ENCODE assay signal across 16 cellular contexts in the genomic region with DNA sequence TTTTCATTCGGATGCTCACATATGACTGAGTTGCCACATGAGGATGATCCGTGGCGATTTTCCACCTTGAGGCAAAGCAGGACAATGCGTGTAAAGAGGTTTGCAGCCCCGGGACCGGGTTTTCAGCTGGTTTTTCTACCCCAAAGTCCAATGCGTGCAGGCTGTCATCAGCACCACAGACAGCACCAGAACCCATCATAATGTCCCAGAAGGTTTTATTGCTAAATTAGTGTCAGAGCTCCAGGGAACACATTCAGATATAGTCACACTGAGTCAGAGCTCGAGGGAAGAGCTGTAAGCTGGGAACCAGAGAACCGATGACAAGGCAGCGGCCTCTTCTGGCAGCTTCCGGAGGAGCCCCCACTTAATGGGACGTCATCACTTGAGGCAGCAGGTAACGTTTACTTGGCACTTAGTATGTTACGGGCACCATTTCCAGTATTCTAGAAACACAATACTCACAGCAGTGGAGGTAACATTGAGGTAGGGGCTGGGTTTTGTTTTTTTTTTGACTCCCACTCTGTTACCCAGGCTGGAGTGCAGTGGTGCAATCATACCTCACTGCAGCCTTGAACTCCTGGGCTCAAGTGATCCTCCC. TPM values are rescaled to one million over a fixed set of nuclear protein-coding genes. Genes with fewer than 3 reads are reported as not detected.
DNase-seq lines count a peak whose midpoint lies in the region; ATAC-seq and TF ChIP-seq lines count a peak whose summit lies in the region.
"Had no signal": no experiment of that assay in that cellular context is flagged by ENCODE, and none has a peak within 500 bp of the region (broad histone marks: within the 10 kb centered on the region; RNA-seq: fewer than 3 reads in every experiment).

No MANE protein-coding gene starts in this region.

- H2BK15ac ChIP-seq in IMR-90 (ENCODE audit: low read depth, low read length) (no peak overlapping the region), mesendoderm (replicated peaks; ENCODE audit: low read depth) (no peak overlapping the region)

- no peak overlapping the region for H4K91ac ChIP-seq in IMR-90 (ENCODE audit: insufficient read depth, low read depth, low read length)

- no peak overlapping the region for H3K4me3 Mint-ChIP-seq in activated CD4-positive, alpha-beta memory T cell treated with anti-CD3 and anti-CD28 coated beads, Interleukin-2, amount 10 ng/mL, durations not matched to agents 7 days and 5 days
- H3K4me3 Mint-ChIP-seq: activated naive CD4-positive, alpha-beta T cell treated with anti-CD3 and anti-CD28 coated beads, Interleukin-2, amount 50 U/mL, for 24 hours; CD4-positive, alpha-beta memory T cell; dendritic cell treated with granulocyte-macrophage colony-stimulating factor and Interleukin-4, amounts not matched to agents 40 ng/mL and 50 ng/mL, for 4 days had no signal

- H2AFZ ChIP-seq in IMR-90 (replicated peaks; ENCODE audit: low read length, poor library complexity): no peak overlapping the region
- H2AFZ ChIP-seq: parathyroid adenoma had no signal

- POLR2A ChIA-PET in IMR-90 (lab: Charles Lee; ENCODE audit: unreplicated experiment): no interaction called here
- POLR2A ChIA-PET in activated CD4-positive, alpha-beta memory T cell treated with anti-CD3 and anti-CD28 coated beads, Interleukin-2, amount 10 ng/mL, durations not matched to agents 7 days and 5 days (lab: Charles Lee): no interaction called here

- no peak overlapping the region for H2BK20ac ChIP-seq in IMR-90 (ENCODE audit: low read depth, low read length)

- H2AK5ac ChIP-seq in IMR-90 (ENCODE audit: low read depth, low read length) (no peak overlapping the region), mesendoderm (ENCODE audit: low read length) (no peak overlapping the region)

- H3K14ac ChIP-seq in IMR-90 (replicated peaks; ENCODE audit: low read depth, low read length): no peak overlapping the region

- no peak overlapping the region for H3K27ac Mint-ChIP-seq in activated CD4-positive, alpha-beta memory T cell treated with anti-CD3 and anti-CD28 coated beads, Interleukin-2, amount 10 ng/mL, durations not matched to agents 7 days and 5 days
- H3K27ac Mint-ChIP-seq: activated naive CD4-positive, alpha-beta T cell treated with anti-CD3 and anti-CD28 coated beads, Interleukin-2, amount 50 U/mL, for 24 hours; CD4-positive, alpha-beta memory T cell; dendritic cell treated with granulocyte-macrophage colony-stimulating factor and Interleukin-4, amounts not matched to agents 40 ng/mL and 50 ng/mL, for 4 days had no signal

- 0 out of 2 replicates have a peak, but pooled peaks have one; percentile 7 for ATAC-seq in IMR-90 (ENCODE audit: low read depth)
- no peak for ATAC-seq in GM18505 (IDR thresholded peaks at IDR 0.05; ENCODE audit: unreplicated experiment)
- ATAC-seq: left colon had no signal

- intact Hi-C loops in IMR-90 (cut with micrococcal nuclease): no loop called here

- H3K9me3 ChIP-seq in IMR-90 (ENCODE audit: control insufficient read depth, insufficient read depth, low read length): no peaks in the 10 kb centered on the region

- H3K23ac ChIP-seq in IMR-90 (ENCODE audit: low read depth, low read length) (no peak overlapping the region), mesendoderm (ENCODE audit: low read length) (no peak overlapping the region)

- H4K8ac ChIP-seq in IMR-90 (ENCODE audit: low read depth in 2 of 2, low read length in 2 of 2) (no peak overlapping the region), mesendoderm (ENCODE audit: low read depth, low read length) (no peak overlapping the region)

- no peaks in the 10 kb centered on the region; the same call in 1 of the 2 replicates for H4K20me1 ChIP-seq in IMR-90 (ENCODE audit: insufficient read depth, low read length)

- TF ChIP-seq CTCF in IMR-90 (conservative IDR thresholded peaks at IDR 0.05; ENCODE audit: low read depth, low read length): 0 out of 2 replicates have a peak, but pooled peaks have one; percentile 18

- H3K4me1 ChIP-seq in IMR-90 (ENCODE audit: control insufficient read depth, insufficient read depth, low read length): no peaks in the 10 kb centered on the region; the same call in 1 of the 2 replicates
- H3K4me1 ChIP-seq in mesendoderm (ENCODE audit: control insufficient read depth, low read depth, low read length): no peaks in the 10 kb centered on the region
- H3K4me1 ChIP-seq: parathyroid adenoma had no signal

- H3K4me2 ChIP-seq in IMR-90 (ENCODE audit: low read depth, low read length): no peak overlapping the region
- no peak overlapping the region for H3K4me2 ChIP-seq in mesendoderm (ENCODE audit: low read length)

- no peaks in the 10 kb centered on the region for H3K4me1 Mint-ChIP-seq in activated CD4-positive, alpha-beta memory T cell treated with anti-CD3 and anti-CD28 coated beads, Interleukin-2, amount 10 ng/mL, durations not matched to agents 7 days and 5 days
- H3K4me1 Mint-ChIP-seq: activated naive CD4-positive, alpha-beta T cell treated with anti-CD3 and anti-CD28 coated beads, Interleukin-2, amount 50 U/mL, for 24 hours; CD4-positive, alpha-beta memory T cell had no signal

- H3K27me3 ChIP-seq in IMR-90 (ENCODE audit: control insufficient read depth, insufficient read depth, low read length): peaks cover 5% of the 10 kb centered on the region; the same call in 1 of the 2 replicates
- no peaks in the 10 kb centered on the region for H3K27me3 ChIP-seq in mesendoderm (ENCODE audit: insufficient read depth, low read length, poor library complexity)

- TF ChIP-seq POLR2A in IMR-90 (IDR thresholded peaks at IDR 0.05; ENCODE audit: low read depth, low read length) (no peak), GM18505 (IDR thresholded peaks at IDR 0.05; ENCODE audit: borderline replicate concordance, extremely low read depth, insufficient read depth, insufficient read length) (no peak)

- no peak overlapping the region for H3K4me3 ChIP-seq in IMR-90 (ENCODE audit: insufficient read depth, low read depth, low read length)
- H3K4me3 ChIP-seq in mesendoderm (ENCODE audit: low read length): no peak overlapping the region

- CTCF ChIA-PET in IMR-90 (lab: Yijun Ruan, JAX): no interaction called here
- CTCF ChIA-PET in activated CD4-positive, alpha-beta memory T cell treated with anti-CD3 and anti-CD28 coated beads, Interleukin-2, amount 10 ng/mL, durations not matched to agents 7 days and 5 days (lab: Charles Lee): interaction anchor here (1.7 kb wide), 1 partner anchor 13 kb away, joined by 4 read pairs; no protein-coding TSS in a partner anchor

- H3K79me1 ChIP-seq in IMR-90 (ENCODE audit: low read depth in 1 of 2, low read length in 2 of 2) (no peaks in the 10 kb centered on the region), mesendoderm (ENCODE audit: low read length) (no peaks in the 10 kb centered on the region)

- peak; percentile 49 for DNase-seq in EH (ENCODE audit: low read depth)
- peak; percentile 60 for DNase-seq in IMR-90
- peak; percentile 57 for DNase-seq in mesendoderm
- no peak for DNase-seq in activated CD4-positive, alpha-beta memory T cell treated with anti-CD3 and anti-CD28 coated beads, Interleukin-2, amount 10 ng/mL, durations not matched to agents 7 days and 5 days
- DNase-seq in activated T-cell treated with anti-CD3 and anti-CD28 coated beads, Interleukin-2, amount 50 U/mL, for 1 hour: no peak
- no peak for DNase-seq in SKM-1 (lab: John Stamatoyannopoulos, UW; ENCODE audit: unreplicated experiment)
- DNase-seq: CD4-positive, alpha-beta memory T cell; stimulated activated naive CD4-positive, alpha-beta T cell treated with Interleukin-2 at 50 U/mL for 16 hours; T-helper 9 cell had no signal

- no TSS peak for BruUV-seq in IMR-90 (replicated peaks; lab: Mats Ljungman, UMichigan)

- H3K4ac ChIP-seq in IMR-90 (ENCODE audit: low read depth, low read length) (no peak overlapping the region), mesendoderm (ENCODE audit: low read depth, low read length) (no peak overlapping the region)

- TF ChIP-seq RAD21 in IMR-90 (IDR thresholded peaks at IDR 0.05; ENCODE audit: low read length): no peak

- H3K27ac ChIP-seq in IMR-90 (ENCODE audit: insufficient read depth, low read length): no peak overlapping the region
- H3K27ac ChIP-seq in angular gyrus (ENCODE audit: low read depth, low read length): peak overlapping the region; percentile 74
- no peak overlapping the region for H3K27ac ChIP-seq in mesendoderm (ENCODE audit: low read depth, low read length)
- H3K27ac ChIP-seq: parathyroid adenoma had no signal

- H3K36me3 Mint-ChIP-seq in activated CD4-positive, alpha-beta memory T cell treated with anti-CD3 and anti-CD28 coated beads, Interleukin-2, amount 10 ng/mL, durations not matched to agents 7 days and 5 days (ENCODE audit: low read depth): no peaks in the 10 kb centered on the region

- H2BK5ac ChIP-seq in IMR-90 (ENCODE audit: low read depth, low read length, poor library complexity, severe bottlenecking) (no peak overlapping the region), mesendoderm (ENCODE audit: low read length) (no peak overlapping the region)

- H3K9me1 ChIP-seq in IMR-90 (ENCODE audit: insufficient read depth, low read length): peaks cover 5% of the 10 kb centered on the region; the same call in 1 of the 2 replicates

- H4K5ac ChIP-seq in IMR-90 (ENCODE audit: low read depth, low read length) (no peak overlapping the region), mesendoderm (ENCODE audit: low read length) (no peak overlapping the region)

- peaks cover 2% of the 10 kb centered on the region for H3K27me3 Mint-ChIP-seq in activated CD4-positive, alpha-beta memory T cell treated with anti-CD3 and anti-CD28 coated beads, Interleukin-2, amount 10 ng/mL, durations not matched to agents 7 days and 5 days
- H3K27me3 Mint-ChIP-seq: activated naive CD4-positive, alpha-beta T cell treated with anti-CD3 and anti-CD28 coated beads, Interleukin-2, amount 50 U/mL, for 24 hours had no signal

- H3K79me2 ChIP-seq in mesendoderm (ENCODE audit: control insufficient read depth, insufficient read depth, low read length): no peaks in the 10 kb centered on the region

- H2AK9ac ChIP-seq in IMR-90 (replicated peaks; ENCODE audit: low read depth, low read length, poor library complexity): no peak overlapping the region

- no peak overlapping the region for H3K18ac ChIP-seq in IMR-90 (ENCODE audit: low read depth, low read length)
- no peak overlapping the region for H3K18ac ChIP-seq in mesendoderm (ENCODE audit: low read length)

- WGBS in IMR-90 (ENCODE audit: extremely low coverage in 2 of 2, insufficient read length in 1 of 2), 2 experiments: 59% methylated on average over 5 of the region's 14 CpGs; no CpG with 5 or more reads in 1 of the 2 experiments
- no CpG with 5 or more reads among the region's 14 CpGs for WGBS in mesendoderm (ENCODE audit: extremely low coverage, insufficient coverage, low lambda C conversion rate)

- in situ Hi-C loops in IMR-90 (cut with MboI; ENCODE audit: low sequenced_read_pairs): no loop called here

- H3K9me3 Mint-ChIP-seq in activated CD4-positive, alpha-beta memory T cell treated with anti-CD3 and anti-CD28 coated beads, Interleukin-2, amount 10 ng/mL, durations not matched to agents 7 days and 5 days: no peaks in the 10 kb centered on the region
- H3K9me3 Mint-ChIP-seq: activated naive CD4-positive, alpha-beta T cell treated with anti-CD3 and anti-CD28 coated beads, Interleukin-2, amount 50 U/mL, for 24 hours; CD4-positive, alpha-beta memory T cell; dendritic cell treated with granulocyte-macrophage colony-stimulating factor and Interleukin-4, amounts not matched to agents 40 ng/mL and 50 ng/mL, for 4 days had no signal

- dilution Hi-C loops in IMR-90 (cut with HindIII; ENCODE audit: low sequenced_read_pairs, unreplicated experiment): no loop called here

- H2BK120ac ChIP-seq in IMR-90 (ENCODE audit: low read depth, low read length): no peak overlapping the region
- H2BK120ac ChIP-seq in mesendoderm (ENCODE audit: low read depth, low read length): no peak overlapping the region

- H3K56ac ChIP-seq in IMR-90 (ENCODE audit: extremely low read depth, insufficient read depth, low read length) (no peak overlapping the region), mesendoderm (ENCODE audit: low read length) (no peak overlapping the region)

- H3K9ac ChIP-seq in IMR-90 (ENCODE audit: low read depth, low read length): no peak overlapping the region
- H3K9ac ChIP-seq in mesendoderm (ENCODE audit: low read length): no peak overlapping the region
- H3K9ac ChIP-seq: parathyroid adenoma had no signal

- H3K36me3 ChIP-seq in IMR-90 (ENCODE audit: control insufficient read depth, insufficient read depth, low read length): no peaks in the 10 kb centered on the region
- no peaks in the 10 kb centered on the region for H3K36me3 ChIP-seq in mesendoderm (ENCODE audit: control insufficient read depth, insufficient read depth, low read length)

RNA-seq across cellular contexts. Expression of a gene that starts 8.9 kb away (rescaled TPM):
- total RNA-seq in IMR-90 (2012; rRNA removed): 5.3 and 6.5 TPM in 2 replicates
- 12.2 and 15.0 TPM in 2 replicates for polyA plus RNA-seq in IMR-90 (2012; rRNA removed)
- 15.3 and 22.7 TPM in 2 replicates for polyA plus RNA-seq in IMR-90 (2012; cell fraction: cytosol; rRNA removed)
- polyA plus RNA-seq in IMR-90 (2012; cell fraction: nucleus; rRNA removed; ENCODE audit: low replicate concordance): 29.9 and 61.0 TPM in 2 replicates
- 7.8 TPM for polyA plus RNA-seq in mesendoderm (2013, experiment 1 of 2)
- polyA plus RNA-seq in mesendoderm (2013, experiment 2 of 2): 8.3 TPM
- total RNA-seq in activated CD4-positive, alpha-beta memory T cell treated with anti-CD3 and anti-CD28 coated beads, Interleukin-2, amount 10 ng/mL, durations not matched to agents 7 days and 5 days: 10 to 100 TPM; 12.5 to 12.8 TPM

RNA-seq across cellular contexts. Expression of a gene that starts 23.1 kb away (rescaled TPM):
- total RNA-seq in IMR-90 (2012; rRNA removed): 0.18 TPM in 1 of 2 replicates, not detected in the other
- polyA plus RNA-seq in IMR-90 (2012; rRNA removed): 0.17 and 0.30 TPM in 2 replicates
- 0.30 and 0.36 TPM in 2 replicates for polyA plus RNA-seq in IMR-90 (2012; cell fraction: cytosol; rRNA removed)
- polyA plus RNA-seq in IMR-90 (2012; cell fraction: nucleus; rRNA removed; ENCODE audit: low replicate concordance): 0.10 and 0.28 TPM in 2 replicates
- polyA plus RNA-seq in mesendoderm (2013, experiment 1 of 2): 12.4 TPM
- polyA plus RNA-seq in mesendoderm (2013, experiment 2 of 2): 14.3 TPM
- not detected for total RNA-seq in activated CD4-positive, alpha-beta memory T cell treated with anti-CD3 and anti-CD28 coated beads, Interleukin-2, amount 10 ng/mL, durations not matched to agents 7 days and 5 days
- total RNA-seq: CD4-positive, alpha-beta memory T cell; fibroblast of villous mesenchyme had no signal
- polyA plus RNA-seq: CD4-positive, alpha-beta memory T cell had no signal

RNA-seq across cellular contexts. Expression of a gene that starts 29.0 kb away (rescaled TPM):
- total RNA-seq in IMR-90 (2012; rRNA removed): 34.7 and 41.0 TPM in 2 replicates
- 30.4 and 30.9 TPM in 2 replicates for polyA plus RNA-seq in IMR-90 (2012; rRNA removed)
- 40.0 and 51.7 TPM in 2 replicates for polyA plus RNA-seq in IMR-90 (2012; cell fraction: cytosol; rRNA removed)
- polyA plus RNA-seq in IMR-90 (2012; cell fraction: nucleus; rRNA removed; ENCODE audit: low replicate concordance): 17.7 and 27.7 TPM in 2 replicates
- 29.2 TPM for polyA plus RNA-seq in mesendoderm (2013, experiment 1 of 2)
- 26.5 TPM for polyA plus RNA-seq in mesendoderm (2013, experiment 2 of 2)
- 10 to 100 TPM; 18.7 to 19.3 TPM for total RNA-seq in activated CD4-positive, alpha-beta memory T cell treated with anti-CD3 and anti-CD28 coated beads, Interleukin-2, amount 10 ng/mL, durations not matched to agents 7 days and 5 days

RNA-seq across cellular contexts. Expression of a gene that starts 54.9 kb away (rescaled TPM):
- 16.4 and 19.0 TPM in 2 replicates for total RNA-seq in IMR-90 (2012; rRNA removed)
- 14.1 and 15.1 TPM in 2 replicates for polyA plus RNA-seq in IMR-90 (2012; rRNA removed)
- polyA plus RNA-seq in IMR-90 (2012; cell fraction: cytosol; rRNA removed): 7.3 and 11.1 TPM in 2 replicates
- polyA plus RNA-seq in IMR-90 (2012; cell fraction: nucleus; rRNA removed; ENCODE audit: low replicate concordance): 7.6 and 19.3 TPM in 2 replicates
- polyA plus RNA-seq in mesendoderm (2013, experiment 1 of 2): 14.7 TPM
- 15.9 TPM for polyA plus RNA-seq in mesendoderm (2013, experiment 2 of 2)
- total RNA-seq in activated CD4-positive, alpha-beta memory T cell treated with anti-CD3 and anti-CD28 coated beads, Interleukin-2, amount 10 ng/mL, durations not matched to agents 7 days and 5 days: 1 to 10 TPM; 7.7 to 8.4 TPM

Comparison
In these comparisons a context has a peak if more than half of its experiments do, and no peak if none do; other contexts are left out.
1. DNase-seq: peak in EH (single experiment), IMR-90 (single experiment) and mesendoderm (single experiment); none in activated CD4-positive, alpha-beta memory T cell treated with anti-CD3 and anti-CD28 coated beads, Interleukin-2, amount 10 ng/mL, durations not matched to agents 7 days and 5 days (single experiment), activated T-cell treated with anti-CD3 and anti-CD28 coated beads, Interleukin-2, amount 50 U/mL, for 1 hour (single experiment) and SKM-1 (single experiment).